8 cellular contexts compared by ENCODE assay signal in the genomic region with DNA sequence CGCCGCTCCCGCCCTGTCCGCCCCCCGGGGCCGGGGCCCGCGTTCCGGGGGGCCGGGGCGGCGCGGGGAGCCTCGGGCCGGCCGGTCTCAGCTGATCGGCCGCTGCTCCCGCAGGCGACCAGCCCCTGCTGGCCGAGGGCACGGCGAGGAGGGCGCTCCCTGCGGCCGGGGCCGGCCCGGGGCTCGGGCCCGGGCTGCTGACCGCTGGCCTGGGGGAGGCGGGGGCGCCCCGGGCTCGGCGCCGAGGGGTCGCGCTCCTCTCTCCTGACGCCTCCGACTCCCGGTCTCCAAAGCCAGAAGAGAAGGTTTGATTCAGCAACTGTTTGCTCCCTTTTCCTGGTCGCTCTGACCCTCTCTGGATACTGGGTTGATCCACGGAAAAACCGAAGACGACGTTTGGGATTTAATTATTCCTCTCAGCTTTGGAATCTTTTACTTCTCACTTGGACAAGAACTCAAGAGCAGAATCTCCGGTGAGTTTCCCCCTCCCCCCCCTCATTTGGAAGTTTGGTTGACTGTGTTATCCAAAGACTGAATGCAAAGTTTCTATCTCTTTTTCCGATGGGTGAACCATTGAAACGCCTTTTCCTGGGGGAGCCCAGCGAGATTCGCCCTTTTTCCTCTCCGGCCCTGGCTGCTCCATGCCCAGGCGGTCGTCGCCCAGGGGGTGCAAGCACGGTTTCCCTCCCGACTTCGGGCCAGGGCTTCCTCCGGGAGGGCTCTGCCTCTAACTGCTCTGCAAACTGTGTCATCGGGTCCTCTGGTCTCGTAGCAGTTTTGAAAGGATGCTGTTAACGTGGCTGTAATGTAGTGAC. TPM values are rescaled to one million over a fixed set of nuclear protein-coding genes. Genes with fewer than 3 reads are reported as not detected.
DNase-seq lines count a peak whose midpoint lies in the region; ATAC-seq and TF ChIP-seq lines count a peak whose summit lies in the region.

No MANE protein-coding gene starts in this region.

- peak in 1 of 2 donors; percentile 10 for ATAC-seq in right cardiac atrium

- H3K4me1 ChIP-seq in right cardiac atrium (ENCODE audit: control insufficient read depth, insufficient read depth, low read length), result peaks cover 5% of the 10 kb centered on the region

- H3K27ac Mint-ChIP-seq in activated naive CD8-positive, alpha-beta T cell, result peak overlapping the region; percentile 88
- peak overlapping the region; percentile 98 for H3K27ac Mint-ChIP-seq in progenitor cell of endocrine pancreas

- no peaks in the 10 kb centered on the region for H3K9me3 Mint-ChIP-seq in activated naive CD8-positive, alpha-beta T cell (ENCODE audit: low read depth)
- H3K9me3 Mint-ChIP-seq in progenitor cell of endocrine pancreas (ENCODE audit: low read depth), result no peaks in the 10 kb centered on the region

- H3K36me3 Mint-ChIP-seq in activated naive CD8-positive, alpha-beta T cell, result peaks cover 6% of the 10 kb centered on the region
- H3K36me3 Mint-ChIP-seq in progenitor cell of endocrine pancreas (ENCODE audit: insufficient read depth), result no peaks in the 10 kb centered on the region

- peak; percentile 24 for TF ChIP-seq CTCF in progenitor cell of endocrine pancreas (IDR thresholded peaks at IDR 0.05; ENCODE audit: unreplicated experiment)

- H3K4me3 ChIP-seq in right cardiac atrium (ENCODE audit: low read length), result peak overlapping the region; percentile 96

- intact Hi-C loops in right cardiac atrium (cut with DNase I), result no loop called here

- peak overlapping the region; percentile 95 for H3K4me3 Mint-ChIP-seq in activated naive CD8-positive, alpha-beta T cell
- H3K4me3 Mint-ChIP-seq in progenitor cell of endocrine pancreas (ENCODE audit: low read depth), result peak overlapping the region; percentile 91

- peak overlapping the region; percentile 97 for H3K27ac ChIP-seq in right cardiac atrium (ENCODE audit: low read length)

- H3K4me1 Mint-ChIP-seq in activated naive CD8-positive, alpha-beta T cell (ENCODE audit: low read depth), result peaks cover 24% of the 10 kb centered on the region
- peaks cover 19% of the 10 kb centered on the region for H3K4me1 Mint-ChIP-seq in progenitor cell of endocrine pancreas (ENCODE audit: low read depth)

- DNase-seq in NCI-H2227 treated with DMSO at 0.1 percent for 48 hours (lab: John Stamatoyannopoulos, UW), result peak; percentile 17
- no peak for DNase-seq in NCI-H2227 (lab: John Stamatoyannopoulos, UW; ENCODE audit: unreplicated experiment)
- DNase-seq in HCEC 1CT, result peak; percentile 24
- DNase-seq in NCI-H526 treated with DMSO at 0.1 percent for 48 hours (lab: John Stamatoyannopoulos, UW), result peak; percentile 18
- DNase-seq in right cardiac atrium, result peak; percentile 29 to 76 (median 73)
- peak; percentile 36 for DNase-seq in progenitor cell of endocrine pancreas (ENCODE audit: low spot score, unreplicated experiment)
- DNase-seq in NCI-H2196 (lab: John Stamatoyannopoulos, UW; ENCODE audit: unreplicated experiment), result no peak

- H3K9me3 ChIP-seq in right cardiac atrium (ENCODE audit: control insufficient read depth, low read length), result no peaks in the 10 kb centered on the region

- no peaks in the 10 kb centered on the region for H3K27me3 Mint-ChIP-seq in activated naive CD8-positive, alpha-beta T cell
- H3K27me3 Mint-ChIP-seq in progenitor cell of endocrine pancreas, result no peaks in the 10 kb centered on the region

- WGBS in right cardiac atrium, result under 1% methylated on average over 63 of the region's 63 CpGs

- no peaks in the 10 kb centered on the region for H3K27me3 ChIP-seq in right cardiac atrium (ENCODE audit: control insufficient read depth, insufficient read depth)

RNA-seq across cellular contexts. Expression of gene KDM2A, which starts 0.7 kb away (rescaled TPM):
- total RNA-seq in right cardiac atrium, result 10 to 100 TPM; 42.5 to 49.8 (median 46.5) TPM
- 27.1 TPM for polyA plus RNA-seq in right cardiac atrium
- 102 and 108 TPM in 2 replicates for total RNA-seq in progenitor cell of endocrine pancreas

Comparison
In these comparisons a context has a peak if more than half of its experiments do, and no peak if none do; other contexts are left out.
1. DNase-seq: peak in NCI-H2227 treated with DMSO at 0.1 percent for 48 hours (single experiment), HCEC 1CT (single experiment), NCI-H526 treated with DMSO at 0.1 percent for 48 hours (single experiment), right cardiac atrium (3 of 3) and progenitor cell of endocrine pancreas (single experiment); none in NCI-H2227 (single experiment) and NCI-H2196 (single experiment).